18 cellular contexts compared by ENCODE assay signal in genomic region chr22:32827061-32827602, GRCh38. TPM values are rescaled to one million over a fixed set of nuclear protein-coding genes. Genes with fewer than 3 reads are reported as not detected.
DNase-seq lines count a peak whose midpoint lies in the region; ATAC-seq, FAIRE-seq and TF ChIP-seq lines count a peak whose summit lies in the region.
"Had no signal": no experiment of that assay in that cellular context is flagged by ENCODE, and none has a peak within 500 bp of the region (broad histone marks: within the 10 kb centered on the region; RNA-seq: fewer than 3 reads in every experiment).

No MANE protein-coding gene starts in this region.

- intact Hi-C loops in psoas muscle (cut with DNase I), result no loop called here
- intact Hi-C loops in upper lobe of right lung (cut with DNase I), result no loop called here

- peaks cover 0 to 97% of the 10 kb centered on the region in 2 donors for H3K4me1 ChIP-seq in right atrium auricular region
- H3K4me1 ChIP-seq in psoas muscle, result peaks cover 19% of the 10 kb centered on the region
- peaks cover 95% of the 10 kb centered on the region for H3K4me1 ChIP-seq in upper lobe of right lung
- H3K4me1 ChIP-seq: Caco-2 had no signal

- TF ChIP-seq POLR2A in GM12892 (IDR thresholded peaks at IDR 0.05; ENCODE audit: low read depth, low read length), result no peak

- H3K27ac ChIP-seq in right atrium auricular region (peak overlapping the region; percentile 71 to 73), psoas muscle (peak overlapping the region; percentile 64), upper lobe of right lung (peak overlapping the region; percentile 20)

- H3K36me3 ChIP-seq in right atrium auricular region (peaks cover 51% of the 10 kb centered on the region), psoas muscle (ENCODE audit: insufficient read depth in 1 of 2, low read depth in 1 of 2) (no peaks in the 10 kb centered on the region), upper lobe of right lung (peaks cover 44% of the 10 kb centered on the region)

- TF ChIP-seq CTCF in epithelial cell of esophagus (IDR thresholded peaks at IDR 0.05; ENCODE audit: insufficient read depth, low read depth, low read length, missing control alignments) (no peak), right atrium auricular region (IDR thresholded peaks at IDR 0.05) (no peak), psoas muscle (IDR thresholded peaks at IDR 0.05) (no peak), upper lobe of right lung (IDR thresholded peaks at IDR 0.05) (no peak), D721Med (IDR thresholded peaks at IDR 0.05; ENCODE audit: insufficient read depth, missing control alignments) (no peak)

- WGBS in psoas muscle, 3 donors, result 14 to 31% (median 22%) methylated on average over 7 of the region's 7 CpGs

- H3K9me3 ChIP-seq in right atrium auricular region, result no peaks in the 10 kb centered on the region
- H3K9me3 ChIP-seq in psoas muscle, result no peaks in the 10 kb centered on the region
- no peaks in the 10 kb centered on the region for H3K9me3 ChIP-seq in upper lobe of right lung
- H3K9me3 ChIP-seq: Caco-2 had no signal

- H3K27me3 ChIP-seq in right atrium auricular region, result no peaks in the 10 kb centered on the region
- peaks cover 0 to 2% (median 0%) of the 10 kb centered on the region in 3 donors for H3K27me3 ChIP-seq in psoas muscle (ENCODE audit: insufficient read depth in 3 of 3, low read length in 2 of 3)
- H3K27me3 ChIP-seq in upper lobe of right lung, result no peaks in the 10 kb centered on the region

- H3K4me3 ChIP-seq in epithelial cell of esophagus (ENCODE audit: low read length) (no peak overlapping the region), right atrium auricular region (no peak overlapping the region), psoas muscle (no peak overlapping the region), upper lobe of right lung (no peak overlapping the region)
- H3K4me3 ChIP-seq: skin epidermis had no signal

- DNase-seq in epithelial cell of esophagus (ENCODE audit: low read depth) (peak; percentile 57), right atrium auricular region (ENCODE audit: low spot score) (no peak), psoas muscle (no peak), upper lobe of right lung (no peak), GM12892 (ENCODE audit: insufficient read length) (no peak), D721Med (ENCODE audit: insufficient read length, low spot score) (no peak)
- DNase-seq: activated CD4-positive, alpha-beta T cell treated with anti-CD3 and anti-CD28 coated beads for 36 hours; activated naive CD8-positive, alpha-beta T cell treated with anti-CD3 and anti-CD28 coated beads, Interleukin-2, amount 10 ng/mL, durations not matched to agents 7 days and 5 days; Caco-2; EL; NK-92 treated with Interleukin-12 subunit alpha and Interleukin-12 subunit beta, amount 100 ng/mL, for 24 hours; RPMI8226; SW 1271 had no signal

- ATAC-seq in psoas muscle (peak; percentile 61 to 85 (median 75)), upper lobe of right lung (no peak), HG03521 (IDR thresholded peaks at IDR 0.05; ENCODE audit: unreplicated experiment) (no peak)
- ATAC-seq: activated CD4-positive, alpha-beta T cell treated with anti-CD3 and anti-CD28 coated beads for 36 hours; activated T-helper 17 cell treated with anti-CD3 and anti-CD28 coated beads, Interleukin-2, amount 50 U/mL, for 72 hours had no signal

- FAIRE-seq in GM12892 (lab: Jason Lieb, UNC) (no peak), D721Med (lab: Jason Lieb, UNC) (no peak)
- FAIRE-seq: GM18507 had no signal

RNA-seq across cellular contexts. Expression of gene TIMP3, which starts 25.6 kb away (rescaled TPM):
- total RNA-seq in right atrium auricular region, result 100 to 1,000 TPM; 625 to 711 TPM
- total RNA-seq in psoas muscle, result 100 to 1,000 TPM in 2 of 4 donors, 10 to 100 TPM in 2; 65.0 to 160 (median 92.5) TPM
- 10 to 100 TPM; 58.6 to 80.7 (median 65.0) TPM for polyA plus RNA-seq in psoas muscle
- total RNA-seq in upper lobe of right lung, result 749 TPM
- polyA plus RNA-seq in GM12892 (2012; ENCODE audit: missing spikeins), result not detected
- total RNA-seq: activated CD4-positive, alpha-beta T cell treated with anti-CD3 and anti-CD28 coated beads for 36 hours; activated T-helper 17 cell treated with anti-CD3 and anti-CD28 coated beads, Interleukin-2, amount 50 U/mL, for 72 hours; HT-29 had no signal

Comparison
In these comparisons a context has a peak if more than half of its experiments do, and no peak if none do; other contexts are left out.
1. H3K27ac ChIP-seq: peak in every context shown above with its lines; median percentile 72 in right atrium auricular region; 64 in psoas muscle; 20 in upper lobe of right lung.
2. ATAC-seq: peak in psoas muscle (4 of 4); none in upper lobe of right lung (single experiment) and HG03521 (single experiment).